Comparison of ENCODE assay signal across 15 cellular contexts in genomic region chr13:73870036-73870741, GRCh38.
DNase-seq lines count a peak whose midpoint lies in the region; ATAC-seq and TF ChIP-seq lines count a peak whose summit lies in the region.
"Had no signal": no experiment of that assay in that cellular context is flagged by ENCODE, and none has a peak within 500 bp of the region (broad histone marks: within the 10 kb centered on the region; RNA-seq: fewer than 3 reads in every experiment).

No MANE protein-coding gene starts in this region.

- H3K27me3 ChIP-seq in GM23338 (ENCODE audit: insufficient read depth): no peaks in the 10 kb centered on the region
- H3K27me3 ChIP-seq: foreskin keratinocyte, ovary had no signal

- H3K4me3 ChIP-seq in GM23338 (no peak overlapping the region), fibroblast of the aortic adventitia (ENCODE audit: low read depth, low read length) (no peak overlapping the region)
- H3K4me3 ChIP-seq: ovary, thoracic aorta had no signal

- no peaks in the 10 kb centered on the region for H3K9me2 ChIP-seq in GM23338 (ENCODE audit: insufficient read depth)

- H3K4me1 Mint-ChIP-seq in GM23338: peaks cover 21% of the 10 kb centered on the region

- H2AFZ ChIP-seq in GM23338: no peak overlapping the region

- H3K4me3 Mint-ChIP-seq in GM23338: no peak overlapping the region; the same call in 2 of the 3 replicates

- peak overlapping the region; percentile 16 for H3K4me2 ChIP-seq in GM23338

- no peaks in the 10 kb centered on the region for H3K36me3 Mint-ChIP-seq in GM23338 (ENCODE audit: low read depth)

- no peaks in the 10 kb centered on the region for H3F3A ChIP-seq in GM23338 (replicated peaks; ENCODE audit: low read depth)

- no peaks in the 10 kb centered on the region for H3K9me3 Mint-ChIP-seq in GM23338

- H3K27ac Mint-ChIP-seq in GM23338: no peak overlapping the region; the same call in 1 of the 2 replicates

- no peaks in the 10 kb centered on the region for H3K79me2 ChIP-seq in GM23338 (replicated peaks; ENCODE audit: insufficient read depth)

- no peaks in the 10 kb centered on the region for H4K20me1 ChIP-seq in GM23338 (replicated peaks; ENCODE audit: insufficient read depth)

- DNase-seq in GM23338 (ENCODE audit: low spot score) (no peak), amniotic epithelial cell (ENCODE audit: low read depth) (peak; percentile 94), fibroblast of the aortic adventitia (ENCODE audit: low read depth) (peak; percentile 66), renal cortical epithelial cell (ENCODE audit: low read depth) (peak; percentile 51), MV-4-11 (lab: John Stamatoyannopoulos, UW) (no peak), GM03348 (ENCODE audit: low spot score) (no peak)
- DNase-seq in activated effector memory CD4-positive, alpha-beta T cell treated with anti-CD3 and anti-CD28 coated beads, Interleukin-2, amount 50 U/mL, for 16 hours: no peak
- DNase-seq: activated CD4-positive, alpha-beta T cell treated with anti-CD3 and anti-CD28 coated beads for 1 hour; activated T-cell treated with anti-CD3 and anti-CD28 coated beads for 4 hours; foreskin keratinocyte; NCI-H1694; NCI-H510A treated with DMSO at 0.1 percent for 48 hours had no signal

- TF ChIP-seq CTCF in GM23338 (conservative IDR thresholded peaks at IDR 0.05; ENCODE audit: low read depth in 2 of 2) (no peak), fibroblast of the aortic adventitia (IDR thresholded peaks at IDR 0.05; ENCODE audit: insufficient read depth, low read length) (no peak)

- H3K27me3 Mint-ChIP-seq in GM23338 (ENCODE audit: insufficient read depth, low read depth, poor library complexity): peaks cover 2% of the 10 kb centered on the region

- ATAC-seq in GM23338: no peak
- ATAC-seq: foreskin keratinocyte had no signal

- no peak overlapping the region for H3K27ac ChIP-seq in GM23338 (ENCODE audit: low read depth)
- H3K27ac ChIP-seq: C4-2B, foreskin keratinocyte, ovary, thoracic aorta had no signal

- H3K36me3 ChIP-seq in GM23338 (ENCODE audit: insufficient read depth): no peaks in the 10 kb centered on the region
- H3K36me3 ChIP-seq: ovary, thoracic aorta had no signal

- peaks cover 11% of the 10 kb centered on the region for H3K4me1 ChIP-seq in GM23338 (ENCODE audit: insufficient read depth)
- H3K4me1 ChIP-seq: foreskin keratinocyte had no signal

TF ChIP-seq in GM23338, 12 proteins besides CTCF, POLR2A, EP300 and RAD21:
- TF ChIP-seq ZNF114 (CRISPR knock-in tag; IDR thresholded peaks at IDR 0.05): no peak

Comparison
In these comparisons a context has a peak if more than half of its experiments do, and no peak if none do; other contexts are left out.
1. DNase-seq: peak in amniotic epithelial cell (single experiment), fibroblast of the aortic adventitia (single experiment) and renal cortical epithelial cell (single experiment); none in GM23338 (single experiment), MV-4-11 (single experiment), GM03348 (single experiment) and activated effector memory CD4-positive, alpha-beta T cell treated with anti-CD3 and anti-CD28 coated beads, Interleukin-2, amount 50 U/mL, for 16 hours (single experiment).